In genomic region chr3:49460188-49460885, GRCh38 we compare ENCODE assay signal across 27 cellular contexts. TPM values are rescaled to one million over a fixed set of nuclear protein-coding genes. Genes with fewer than 3 reads are reported as not detected.
A peak's percentile ranks its signal among the peaks of the same experiment; 100 is the strongest.
DNase-seq lines count a peak whose midpoint lies in the region; ATAC-seq and TF ChIP-seq lines count a peak whose summit lies in the region.
"Had no signal": no experiment of that assay in that cellular context is flagged by ENCODE, and none has a peak within 500 bp of the region (broad histone marks: within the 10 kb centered on the region; RNA-seq: fewer than 3 reads in every experiment).

No MANE protein-coding gene starts in this region.

- no peak for TF ChIP-seq CTCF in breast epithelium (IDR thresholded peaks at IDR 0.05)
- TF ChIP-seq CTCF in MCF 10A (IDR thresholded peaks at IDR 0.05; ENCODE audit: unreplicated experiment): no peak
- TF ChIP-seq CTCF in WTC11 (IDR thresholded peaks at IDR 0.05): no peak
- no peak for TF ChIP-seq CTCF in mesothelial cell of epicardium (IDR thresholded peaks at IDR 0.05; ENCODE audit: unreplicated experiment)
- no peak for TF ChIP-seq CTCF in GM20000 (IDR thresholded peaks at IDR 0.05; ENCODE audit: extremely low read depth, missing control alignments)

- no peak for ATAC-seq in WTC11
- no peak for ATAC-seq in stimulated activated effector memory CD8-positive, alpha-beta T cell treated with anti-CD3 and anti-CD28 coated beads, Interleukin-12 subunit alpha, Interleukin-12 subunit beta, amount 100 ng/mL, for 72 hours
- ATAC-seq: CD8-positive, alpha-beta T cell; HCT116 had no signal

- POLR2A ChIA-PET in MCF 10A (lab: Yijun Ruan, JAX): interaction anchor here (0.7 to 4.5 kb wide), 5 partner anchors 10 to 438 kb away, joined by 3 to 28 read pairs (median 3); partner anchors contain the start of genes DAG1 and NDUFAF3
- POLR2A ChIA-PET in WTC11 (lab: Charles Lee): interaction anchor here (0.8 to 6.7 kb wide), 4 partner anchors 10 to 73 kb away, joined by 3 to 125 read pairs (median 4); partner anchors contain the start of gene DAG1

- no peaks in the 10 kb centered on the region for H3K36me3 ChIP-seq in breast epithelium
- H3K36me3 ChIP-seq: thyroid gland had no signal

- peaks cover 4 to 15% of the 10 kb centered on the region in 2 donors for H3K4me1 ChIP-seq in breast epithelium

- no peak for DNase-seq in breast epithelium (ENCODE audit: low spot score in 2 of 2)
- DNase-seq in MCF 10A (ENCODE audit: unreplicated experiment): no peak
- no peak for DNase-seq in WTC11 (ENCODE audit: low spot score)
- no peak for DNase-seq in mesothelial cell of epicardium (ENCODE audit: low spot score in 2 of 2, unreplicated experiment in 2 of 2)
- no peak for DNase-seq in stimulated activated effector memory CD8-positive, alpha-beta T cell treated with anti-CD3 and anti-CD28 coated beads, Interleukin-12 subunit alpha, Interleukin-12 subunit beta, amount 100 ng/mL, for 72 hours (ENCODE audit: low spot score in 2 of 2)
- DNase-seq in activated CD4-positive, CD25-positive, alpha-beta regulatory T cell (lab: John Stamatoyannopoulos, UW): no peak
- DNase-seq in medulla oblongata (ENCODE audit: extremely low spot score): no peak
- no peak for DNase-seq in GM20000 (ENCODE audit: low spot score)
- DNase-seq: activated CD4-positive, alpha-beta T cell treated with anti-CD3 and anti-CD28 coated beads for 48 hours; AML-193; CD8-positive, alpha-beta T cell; DMS153; effector CD4-positive, alpha-beta T cell; GDM1; Karpas-422; left colon; NCI-H187; NCI-H526 treated with DMSO at 0.1 percent for 48 hours; OCI-M1; SIG-M5; stimulated activated naive CD4-positive, alpha-beta T cell treated with Interleukin-2 at 50 U/mL for 16 hours; T-helper 1 cell; thyroid gland had no signal

- intact Hi-C loops in breast epithelium (cut with DNase I; ENCODE audit: low total_unique reads): no loop called here
- intact Hi-C loops in MCF 10A (cut with micrococcal nuclease): no loop called here

- H3K4me1 Mint-ChIP-seq in MCF 10A (ENCODE audit: insufficient read depth, unreplicated experiment) (peaks cover 22% of the 10 kb centered on the region), WTC11 (peaks cover 51% of the 10 kb centered on the region), mesothelial cell of epicardium (peaks cover 46% of the 10 kb centered on the region)
- no peaks in the 10 kb centered on the region for H3K4me1 Mint-ChIP-seq in stimulated activated effector memory CD8-positive, alpha-beta T cell treated with anti-CD3 and anti-CD28 coated beads, Interleukin-12 subunit alpha, Interleukin-12 subunit beta, amount 100 ng/mL, for 72 hours

- no TSS peak for BruUV-seq in MCF 10A (replicated peaks; lab: Mats Ljungman, UMichigan)

- H3K36me3 Mint-ChIP-seq in MCF 10A (ENCODE audit: insufficient read depth, unreplicated experiment): no peaks in the 10 kb centered on the region
- H3K36me3 Mint-ChIP-seq in WTC11: no peaks in the 10 kb centered on the region
- no peaks in the 10 kb centered on the region for H3K36me3 Mint-ChIP-seq in mesothelial cell of epicardium
- H3K36me3 Mint-ChIP-seq in stimulated activated effector memory CD8-positive, alpha-beta T cell treated with anti-CD3 and anti-CD28 coated beads, Interleukin-12 subunit alpha, Interleukin-12 subunit beta, amount 100 ng/mL, for 72 hours: no peaks in the 10 kb centered on the region
- H3K36me3 Mint-ChIP-seq: activated naive CD8-positive, alpha-beta T cell; CD8-positive, alpha-beta T cell; natural killer cell treated with Interleukin-12 subunit alpha and Interleukin-12 subunit beta and Interleukin-15 and Interleukin-18, amount 100 ng/mL, for 72 hours had no signal

- peak overlapping the region; percentile 63 to 74 for H3K27ac ChIP-seq in breast epithelium

- H3K9me3 Mint-ChIP-seq in MCF 10A (ENCODE audit: unreplicated experiment) (no peaks in the 10 kb centered on the region), WTC11 (no peaks in the 10 kb centered on the region), mesothelial cell of epicardium (no peaks in the 10 kb centered on the region)
- no peaks in the 10 kb centered on the region for H3K9me3 Mint-ChIP-seq in stimulated activated effector memory CD8-positive, alpha-beta T cell treated with anti-CD3 and anti-CD28 coated beads, Interleukin-12 subunit alpha, Interleukin-12 subunit beta, amount 100 ng/mL, for 72 hours
- H3K9me3 Mint-ChIP-seq: CD8-positive, alpha-beta T cell; natural killer cell treated with Interleukin-12 subunit alpha and Interleukin-12 subunit beta and Interleukin-15 and Interleukin-18, amount 100 ng/mL, for 72 hours had no signal

- H3K27me3 ChIP-seq in breast epithelium: no peaks in the 10 kb centered on the region
- H3K27me3 ChIP-seq: thyroid gland had no signal

- no peak for TF ChIP-seq POLR2A in breast epithelium (IDR thresholded peaks at IDR 0.05)

- no peaks in the 10 kb centered on the region for H3K9me3 ChIP-seq in breast epithelium
- H3K9me3 ChIP-seq: thyroid gland had no signal

- H3K4me3 Mint-ChIP-seq in MCF 10A (ENCODE audit: unreplicated experiment) (no peak overlapping the region), WTC11 (peak overlapping the region; percentile 4; the same call in 1 of the 2 replicates), mesothelial cell of epicardium (no peak overlapping the region)
- no peak overlapping the region for H3K4me3 Mint-ChIP-seq in stimulated activated effector memory CD8-positive, alpha-beta T cell treated with anti-CD3 and anti-CD28 coated beads, Interleukin-12 subunit alpha, Interleukin-12 subunit beta, amount 100 ng/mL, for 72 hours
- H3K4me3 Mint-ChIP-seq: activated naive CD8-positive, alpha-beta T cell; CD8-positive, alpha-beta T cell; natural killer cell treated with Interleukin-12 subunit alpha and Interleukin-12 subunit beta and Interleukin-15 and Interleukin-18, amount 100 ng/mL, for 72 hours had no signal

- no peak overlapping the region for H3K27ac Mint-ChIP-seq in MCF 10A (ENCODE audit: low read depth, unreplicated experiment)
- peak overlapping the region; percentile 97 for H3K27ac Mint-ChIP-seq in WTC11
- H3K27ac Mint-ChIP-seq in mesothelial cell of epicardium: peak overlapping the region; percentile 92
- H3K27ac Mint-ChIP-seq in stimulated activated effector memory CD8-positive, alpha-beta T cell treated with anti-CD3 and anti-CD28 coated beads, Interleukin-12 subunit alpha, Interleukin-12 subunit beta, amount 100 ng/mL, for 72 hours: peak overlapping the region; percentile 78
- H3K27ac Mint-ChIP-seq: activated naive CD8-positive, alpha-beta T cell; CD8-positive, alpha-beta T cell; natural killer cell treated with Interleukin-12 subunit alpha and Interleukin-12 subunit beta and Interleukin-15 and Interleukin-18, amount 100 ng/mL, for 72 hours had no signal

- H3K4me3 ChIP-seq in breast epithelium: no peak overlapping the region
- H3K4me3 ChIP-seq: skin epidermis, thyroid gland had no signal

- no peaks in the 10 kb centered on the region for H3K27me3 Mint-ChIP-seq in MCF 10A (ENCODE audit: insufficient read depth, unreplicated experiment)
- no peaks in the 10 kb centered on the region; the same call in 1 of the 2 replicates for H3K27me3 Mint-ChIP-seq in WTC11 (ENCODE audit: low read depth)
- H3K27me3 Mint-ChIP-seq in mesothelial cell of epicardium (ENCODE audit: low read depth): no peaks in the 10 kb centered on the region
- H3K27me3 Mint-ChIP-seq: activated naive CD8-positive, alpha-beta T cell; natural killer cell treated with Interleukin-12 subunit alpha and Interleukin-12 subunit beta and Interleukin-15 and Interleukin-18, amount 100 ng/mL, for 72 hours had no signal

- CTCF ChIA-PET in MCF 10A (lab: Yijun Ruan, JAX): interaction anchor here (1.4 to 2.3 kb wide), 2 partner anchors 11 to 211 kb away, joined by 4 to 16 read pairs; no protein-coding TSS in a partner anchor
- CTCF ChIA-PET in WTC11 (lab: Charles Lee): interaction anchor here (0.6 to 4.1 kb wide), 7 partner anchors 9 to 289 kb away, joined by 3 to 33 read pairs (median 6); partner anchors contain the start of genes DAG1 and KLHDC8B

TF ChIP-seq in WTC11, 78 proteins besides CTCF, POLR2A, EP300 and RAD21 (continues in another document):
- TF ChIP-seq MYBL2 (CRISPR knock-in tag; IDR thresholded peaks at IDR 0.05): no peak
- TF ChIP-seq, protein P1, sequence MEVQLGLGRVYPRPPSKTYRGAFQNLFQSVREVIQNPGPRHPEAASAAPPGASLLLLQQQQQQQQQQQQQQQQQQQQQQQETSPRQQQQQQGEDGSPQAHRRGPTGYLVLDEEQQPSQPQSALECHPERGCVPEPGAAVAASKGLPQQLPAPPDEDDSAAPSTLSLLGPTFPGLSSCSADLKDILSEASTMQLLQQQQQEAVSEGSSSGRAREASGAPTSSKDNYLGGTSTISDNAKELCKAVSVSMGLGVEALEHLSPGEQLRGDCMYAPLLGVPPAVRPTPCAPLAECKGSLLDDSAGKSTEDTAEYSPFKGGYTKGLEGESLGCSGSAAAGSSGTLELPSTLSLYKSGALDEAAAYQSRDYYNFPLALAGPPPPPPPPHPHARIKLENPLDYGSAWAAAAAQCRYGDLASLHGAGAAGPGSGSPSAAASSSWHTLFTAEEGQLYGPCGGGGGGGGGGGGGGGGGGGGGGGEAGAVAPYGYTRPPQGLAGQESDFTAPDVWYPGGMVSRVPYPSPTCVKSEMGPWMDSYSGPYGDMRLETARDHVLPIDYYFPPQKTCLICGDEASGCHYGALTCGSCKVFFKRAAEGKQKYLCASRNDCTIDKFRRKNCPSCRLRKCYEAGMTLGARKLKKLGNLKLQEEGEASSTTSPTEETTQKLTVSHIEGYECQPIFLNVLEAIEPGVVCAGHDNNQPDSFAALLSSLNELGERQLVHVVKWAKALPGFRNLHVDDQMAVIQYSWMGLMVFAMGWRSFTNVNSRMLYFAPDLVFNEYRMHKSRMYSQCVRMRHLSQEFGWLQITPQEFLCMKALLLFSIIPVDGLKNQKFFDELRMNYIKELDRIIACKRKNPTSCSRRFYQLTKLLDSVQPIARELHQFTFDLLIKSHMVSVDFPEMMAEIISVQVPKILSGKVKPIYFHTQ (CRISPR knock-in tag; IDR thresholded peaks at IDR 0.05): no peak

RNA-seq across cellular contexts. Expression of gene DAG1, which starts 9.7 kb away (rescaled TPM):
- total RNA-seq in breast epithelium (10 to 100 TPM; 37.1 to 56.6 (median 44.6) TPM), MCF 10A (2022) (40.3 and 49.9 TPM in 2 replicates), WTC11 (2021) (113 to 119 TPM (median 115 TPM) in 3 replicates), mesothelial cell of epicardium (118 to 128 TPM (median 120 TPM) in 3 replicates)

RNA-seq across cellular contexts. Expression of gene NICN1, which starts 31.2 kb away (rescaled TPM):
- total RNA-seq in breast epithelium (10 to 100 TPM in 1 of 3 donors, 1 to 10 TPM in 2; 4.5 to 14.0 (median 5.2) TPM), MCF 10A (2022) (9.7 and 19.5 TPM in 2 replicates), WTC11 (2021) (11.0 to 12.7 TPM (median 11.5 TPM) in 3 replicates), mesothelial cell of epicardium (29.3 to 34.4 TPM (median 31.9 TPM) in 3 replicates)

RNA-seq across cellular contexts. Expression of gene AMT, which starts 38.1 kb away (rescaled TPM):
- 1 to 10 TPM; 2.7 to 8.3 (median 3.6) TPM for total RNA-seq in breast epithelium
- total RNA-seq in MCF 10A (2022): 3.7 and 4.9 TPM in 2 replicates
- 54.6 to 66.6 TPM (median 57.8 TPM) in 3 replicates for total RNA-seq in WTC11 (2021)
- 30.3 to 33.4 TPM (median 33.0 TPM) in 3 replicates for total RNA-seq in mesothelial cell of epicardium

RNA-seq across cellular contexts. Expression of gene TCTA, which starts 48.1 kb away (rescaled TPM):
- total RNA-seq in breast epithelium: 10 to 100 TPM; 22.6 to 29.0 (median 25.9) TPM
- 14.0 and 17.2 TPM in 2 replicates for total RNA-seq in MCF 10A (2022)
- 10.1 to 11.9 TPM (median 11.5 TPM) in 3 replicates for total RNA-seq in WTC11 (2021)
- total RNA-seq in mesothelial cell of epicardium: 13.7 to 15.8 TPM (median 13.9 TPM) in 3 replicates

RNA-seq across cellular contexts. Expression of gene RHOA, which starts 48.6 kb away (rescaled TPM):
- total RNA-seq in breast epithelium (100 to 1,000 TPM; 314 to 686 (median 317) TPM), MCF 10A (2022) (273 and 298 TPM in 2 replicates), WTC11 (2021) (367 to 398 TPM (median 389 TPM) in 3 replicates), mesothelial cell of epicardium (248 to 261 TPM (median 250 TPM) in 3 replicates)
